In the genomic region with DNA sequence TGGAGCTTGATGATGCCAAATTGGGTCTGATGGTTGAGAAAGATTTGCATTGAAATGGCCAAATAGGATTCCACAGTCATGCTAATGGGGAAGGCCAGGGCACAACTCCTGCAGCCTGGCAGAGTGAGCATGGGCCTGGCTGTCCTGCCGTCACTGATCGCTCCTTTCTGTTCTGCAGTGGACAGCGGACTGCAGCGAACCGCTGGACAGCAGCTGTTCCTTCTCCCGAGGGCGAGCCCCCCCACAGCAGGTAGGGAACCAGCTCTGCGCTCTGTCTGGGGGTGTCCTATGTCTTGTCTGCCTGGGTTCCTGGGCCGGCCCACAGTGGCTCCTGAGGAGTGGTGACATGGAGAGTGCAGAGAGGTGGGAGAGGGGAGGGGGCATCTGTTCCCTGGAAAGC, we compare ENCODE assay signal across 14 cellular contexts.
A peak's percentile ranks its signal among the peaks of the same experiment; 100 is the strongest.
DNase-seq lines count a peak whose midpoint lies in the region; ATAC-seq and TF ChIP-seq lines count a peak whose summit lies in the region.
"Had no signal": no experiment of that assay in that cellular context is flagged by ENCODE, and none has a peak within 500 bp of the region (broad histone marks: within the 10 kb centered on the region; RNA-seq: fewer than 3 reads in every experiment).

No MANE protein-coding gene starts in this region.

- no peak overlapping the region for H2AFZ ChIP-seq in mesenchymal stem cell (ENCODE audit: low read depth, low read length)

- no peak overlapping the region for H2BK12ac ChIP-seq in mesenchymal stem cell (ENCODE audit: low read length in 2 of 2)

- no peak overlapping the region for H4K91ac ChIP-seq in mesenchymal stem cell (ENCODE audit: low read length)

- no peak overlapping the region for H2AK5ac ChIP-seq in mesenchymal stem cell (ENCODE audit: low read length, severe bottlenecking)

- H3K36me3 Mint-ChIP-seq in WTC11, result no peaks in the 10 kb centered on the region

- H3K27me3 ChIP-seq in left ventricle myocardium inferior (ENCODE audit: low read depth) (no peaks in the 10 kb centered on the region), mesenchymal stem cell (ENCODE audit: control insufficient read depth in 1 of 2, insufficient read depth in 1 of 2, low read length in 2 of 2) (no peaks in the 10 kb centered on the region), upper lobe of right lung (no peaks in the 10 kb centered on the region)
- H3K27me3 ChIP-seq: BLaER1 had no signal

- TF ChIP-seq CTCF in left ventricle myocardium inferior (IDR thresholded peaks at IDR 0.05; ENCODE audit: borderline replicate concordance) (no peak), WTC11 (IDR thresholded peaks at IDR 0.05) (no peak), upper lobe of right lung (IDR thresholded peaks at IDR 0.05) (no peak)

- peaks cover 10% of the 10 kb centered on the region for H3K4me1 Mint-ChIP-seq in WTC11

- H3K18ac ChIP-seq in mesenchymal stem cell (ENCODE audit: low read depth in 1 of 2, low read length in 2 of 2), result no peak overlapping the region

- no peak overlapping the region for H3K9ac ChIP-seq in mesenchymal stem cell (ENCODE audit: low read length)
- H3K9ac ChIP-seq: BLaER1 had no signal

- H3K4me1 ChIP-seq in left ventricle myocardium inferior, result peaks cover 17% of the 10 kb centered on the region
- peaks cover 13% of the 10 kb centered on the region for H3K4me1 ChIP-seq in mesenchymal stem cell (ENCODE audit: control insufficient read depth, insufficient read depth, low read depth, low read length)
- H3K4me1 ChIP-seq in upper lobe of right lung, result no peaks in the 10 kb centered on the region
- H3K4me1 ChIP-seq: BLaER1 had no signal

- H3K4ac ChIP-seq in mesenchymal stem cell (ENCODE audit: low read depth in 1 of 2, low read length in 2 of 2), result no peak overlapping the region

- peaks cover 55% of the 10 kb centered on the region for H3K79me1 ChIP-seq in mesenchymal stem cell (replicated peaks; ENCODE audit: low read length, poor library complexity, severe bottlenecking)

- CTCF ChIA-PET in WTC11 (lab: Charles Lee), result interaction anchor here (1.0 to 2.6 kb wide), 4 partner anchors 13 to 191 kb away, joined by 3 to 15 read pairs (median 4); no protein-coding TSS in a partner anchor

- no peak overlapping the region for H3K27ac ChIP-seq in left ventricle myocardium inferior (replicated peaks)
- no peak overlapping the region for H3K27ac ChIP-seq in mesenchymal stem cell (ENCODE audit: low read length, poor library complexity, severe bottlenecking)
- H3K27ac ChIP-seq in upper lobe of right lung, result no peak overlapping the region
- H3K27ac ChIP-seq: 22Rv1, BLaER1 had no signal

- no peak overlapping the region for H3K23ac ChIP-seq in mesenchymal stem cell (ENCODE audit: low read length in 2 of 2)

- H3K9me3 ChIP-seq in left ventricle myocardium inferior (replicated peaks) (no peaks in the 10 kb centered on the region), mesenchymal stem cell (ENCODE audit: control insufficient read depth, low read length) (no peaks in the 10 kb centered on the region), upper lobe of right lung (no peaks in the 10 kb centered on the region)
- H3K9me3 ChIP-seq: BLaER1 had no signal

- H3K27me3 Mint-ChIP-seq in WTC11 (ENCODE audit: low read depth), result no peaks in the 10 kb centered on the region

- H3K9me3 Mint-ChIP-seq in WTC11, result no peaks in the 10 kb centered on the region

- H3K27ac Mint-ChIP-seq in WTC11, result no peak overlapping the region

- intact Hi-C loops in cardiac septum (cut with DNase I) (no loop called here), left ventricle myocardium inferior (cut with micrococcal nuclease) (no loop called here), upper lobe of right lung (cut with DNase I) (no loop called here)

- peaks cover 14% of the 10 kb centered on the region for H3K36me3 ChIP-seq in left ventricle myocardium inferior
- H3K36me3 ChIP-seq in mesenchymal stem cell (ENCODE audit: control insufficient read depth in 1 of 2, insufficient read depth in 2 of 2, low read depth in 1 of 2, low read length in 2 of 2), result peaks cover 32 to 67% of the 10 kb centered on the region in 2 experiments
- no peaks in the 10 kb centered on the region for H3K36me3 ChIP-seq in upper lobe of right lung

- H2BK15ac ChIP-seq in mesenchymal stem cell (ENCODE audit: low read depth, poor library complexity, severe bottlenecking), result no peak overlapping the region

- H3K4me3 Mint-ChIP-seq in WTC11, result no peak overlapping the region

- H3K4me3 ChIP-seq in left ventricle myocardium inferior, result no peak overlapping the region
- H3K4me3 ChIP-seq in mesenchymal stem cell (ENCODE audit: insufficient read depth in 1 of 2, low read depth in 1 of 2, low read length in 2 of 2), result no peak overlapping the region
- no peak overlapping the region for H3K4me3 ChIP-seq in upper lobe of right lung
- H3K4me3 ChIP-seq: BLaER1 had no signal

- H3K14ac ChIP-seq in mesenchymal stem cell (ENCODE audit: low read length in 2 of 2), result no peak overlapping the region

- no peak overlapping the region for H2BK120ac ChIP-seq in mesenchymal stem cell (ENCODE audit: low read depth, low read length)

- no peak overlapping the region for H3K4me2 ChIP-seq in mesenchymal stem cell (ENCODE audit: low read length, poor library complexity, severe bottlenecking)
- H3K4me2 ChIP-seq: BLaER1 had no signal

- DNase-seq in cardiac septum (ENCODE audit: low spot score), result peak; percentile 53
- DNase-seq in left ventricle myocardium inferior, result no peak
- no peak for DNase-seq in WTC11 (ENCODE audit: low spot score)
- DNase-seq in mesenchymal stem cell, result no peak
- DNase-seq in upper lobe of right lung, result peak; percentile 32
- no peak for DNase-seq in dedifferentiated amniotic fluid mesenchymal stem cell (ENCODE audit: extremely low spot score)
- DNase-seq in NCI-H2171 (lab: John Stamatoyannopoulos, UW), result no peak
- DNase-seq: AML-193, DMS53, GF-D8, HCEC 1CT had no signal

- 95% methylated on average over 8 of the region's 9 CpGs for WGBS in mesenchymal stem cell

- POLR2A ChIA-PET in WTC11 (lab: Charles Lee), result no interaction called here

- H4K8ac ChIP-seq in mesenchymal stem cell (ENCODE audit: low read length), result peak overlapping the region; percentile 45

- no peak overlapping the region for H2BK5ac ChIP-seq in mesenchymal stem cell (ENCODE audit: low read depth, low read length, poor library complexity, severe bottlenecking)

- ATAC-seq in WTC11 (0 out of 2 replicates have a peak, but pooled peaks have one; percentile 22), upper lobe of right lung (no peak), HG02571 (IDR thresholded peaks at IDR 0.05; ENCODE audit: unreplicated experiment) (no peak)

TF ChIP-seq in WTC11, 78 proteins besides CTCF, POLR2A, EP300 and RAD21 (continues in another document):
- TF ChIP-seq, protein P1, sequence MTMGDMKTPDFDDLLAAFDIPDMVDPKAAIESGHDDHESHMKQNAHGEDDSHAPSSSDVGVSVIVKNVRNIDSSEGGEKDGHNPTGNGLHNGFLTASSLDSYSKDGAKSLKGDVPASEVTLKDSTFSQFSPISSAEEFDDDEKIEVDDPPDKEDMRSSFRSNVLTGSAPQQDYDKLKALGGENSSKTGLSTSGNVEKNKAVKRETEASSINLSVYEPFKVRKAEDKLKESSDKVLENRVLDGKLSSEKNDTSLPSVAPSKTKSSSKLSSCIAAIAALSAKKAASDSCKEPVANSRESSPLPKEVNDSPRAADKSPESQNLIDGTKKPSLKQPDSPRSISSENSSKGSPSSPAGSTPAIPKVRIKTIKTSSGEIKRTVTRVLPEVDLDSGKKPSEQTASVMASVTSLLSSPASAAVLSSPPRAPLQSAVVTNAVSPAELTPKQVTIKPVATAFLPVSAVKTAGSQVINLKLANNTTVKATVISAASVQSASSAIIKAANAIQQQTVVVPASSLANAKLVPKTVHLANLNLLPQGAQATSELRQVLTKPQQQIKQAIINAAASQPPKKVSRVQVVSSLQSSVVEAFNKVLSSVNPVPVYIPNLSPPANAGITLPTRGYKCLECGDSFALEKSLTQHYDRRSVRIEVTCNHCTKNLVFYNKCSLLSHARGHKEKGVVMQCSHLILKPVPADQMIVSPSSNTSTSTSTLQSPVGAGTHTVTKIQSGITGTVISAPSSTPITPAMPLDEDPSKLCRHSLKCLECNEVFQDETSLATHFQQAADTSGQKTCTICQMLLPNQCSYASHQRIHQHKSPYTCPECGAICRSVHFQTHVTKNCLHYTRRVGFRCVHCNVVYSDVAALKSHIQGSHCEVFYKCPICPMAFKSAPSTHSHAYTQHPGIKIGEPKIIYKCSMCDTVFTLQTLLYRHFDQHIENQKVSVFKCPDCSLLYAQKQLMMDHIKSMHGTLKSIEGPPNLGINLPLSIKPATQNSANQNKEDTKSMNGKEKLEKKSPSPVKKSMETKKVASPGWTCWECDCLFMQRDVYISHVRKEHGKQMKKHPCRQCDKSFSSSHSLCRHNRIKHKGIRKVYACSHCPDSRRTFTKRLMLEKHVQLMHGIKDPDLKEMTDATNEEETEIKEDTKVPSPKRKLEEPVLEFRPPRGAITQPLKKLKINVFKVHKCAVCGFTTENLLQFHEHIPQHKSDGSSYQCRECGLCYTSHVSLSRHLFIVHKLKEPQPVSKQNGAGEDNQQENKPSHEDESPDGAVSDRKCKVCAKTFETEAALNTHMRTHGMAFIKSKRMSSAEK (CRISPR knock-in tag; IDR thresholded peaks at IDR 0.05; ENCODE audit: borderline replicate concordance), result no peak
- TF ChIP-seq IRF2 (CRISPR knock-in tag; IDR thresholded peaks at IDR 0.05; ENCODE audit: borderline replicate concordance, low read depth), result no peak
- no peak for TF ChIP-seq ZNF138 (CRISPR knock-in tag; conservative IDR thresholded peaks at IDR 0.05)
- TF ChIP-seq, protein P2, sequence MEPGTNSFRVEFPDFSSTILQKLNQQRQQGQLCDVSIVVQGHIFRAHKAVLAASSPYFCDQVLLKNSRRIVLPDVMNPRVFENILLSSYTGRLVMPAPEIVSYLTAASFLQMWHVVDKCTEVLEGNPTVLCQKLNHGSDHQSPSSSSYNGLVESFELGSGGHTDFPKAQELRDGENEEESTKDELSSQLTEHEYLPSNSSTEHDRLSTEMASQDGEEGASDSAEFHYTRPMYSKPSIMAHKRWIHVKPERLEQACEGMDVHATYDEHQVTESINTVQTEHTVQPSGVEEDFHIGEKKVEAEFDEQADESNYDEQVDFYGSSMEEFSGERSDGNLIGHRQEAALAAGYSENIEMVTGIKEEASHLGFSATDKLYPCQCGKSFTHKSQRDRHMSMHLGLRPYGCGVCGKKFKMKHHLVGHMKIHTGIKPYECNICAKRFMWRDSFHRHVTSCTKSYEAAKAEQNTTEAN (CRISPR knock-in tag; IDR thresholded peaks at IDR 0.05), result no peak
- no peak for TF ChIP-seq ETV6 (CRISPR knock-in tag; IDR thresholded peaks at IDR 0.05)
- TF ChIP-seq PRRX2 (CRISPR knock-in tag; IDR thresholded peaks at IDR 0.05), result no peak
- no peak for TF ChIP-seq EMX1 (CRISPR knock-in tag; IDR thresholded peaks at IDR 0.05)
- TF ChIP-seq, protein P3, sequence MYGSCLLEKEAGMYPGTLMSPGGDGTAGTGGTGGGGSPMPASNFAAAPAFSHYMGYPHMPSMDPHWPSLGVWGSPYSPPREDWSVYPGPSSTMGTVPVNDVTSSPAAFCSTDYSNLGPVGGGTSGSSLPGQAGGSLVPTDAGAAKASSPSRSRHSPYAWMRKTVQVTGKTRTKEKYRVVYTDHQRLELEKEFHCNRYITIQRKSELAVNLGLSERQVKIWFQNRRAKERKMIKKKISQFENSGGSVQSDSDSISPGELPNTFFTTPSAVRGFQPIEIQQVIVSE (CRISPR knock-in tag; IDR thresholded peaks at IDR 0.05; ENCODE audit: borderline replicate concordance), result no peak
- no peak for TF ChIP-seq ZNF232 (CRISPR knock-in tag; IDR thresholded peaks at IDR 0.05)

Comparison
In these comparisons a context has a peak if more than half of its experiments do, and no peak if none do; other contexts are left out.
1. DNase-seq: peak in cardiac septum (single experiment) and upper lobe of right lung (single experiment); none in left ventricle myocardium inferior (single experiment), WTC11 (single experiment), mesenchymal stem cell (single experiment), dedifferentiated amniotic fluid mesenchymal stem cell (single experiment) and NCI-H2171 (single experiment).